1 cellular context compared by ENCODE assay signal in genomic region chr3:156826144-156826895, GRCh38.
TF ChIP-seq lines count a peak whose summit lies in the region.

LEKR1 (plus strand) TSS chr3:156826353; CDS start chr3:156829330, 2,977 bp downstream.

TF ChIP-seq in GM12878, 131 proteins besides CTCF, POLR2A, EP300 and RAD21 (continued from another document and continues in another):
- TF ChIP-seq ZBTB4 (CRISPR knock-in tag; IDR thresholded peaks at IDR 0.05): no peak
- peak; percentile 59; the same call in 1 of the 2 replicates for TF ChIP-seq MXI1 (IDR thresholded peaks at IDR 0.05; ENCODE audit: low read depth, low read length)
- TF ChIP-seq TCF7 (IDR thresholded peaks at IDR 0.05; ENCODE audit: borderline replicate concordance): no peak
- TF ChIP-seq SIN3A (IDR thresholded peaks at IDR 0.05; ENCODE audit: low read depth, low read length): peak; percentile 57
- TF ChIP-seq ZBED1 (IDR thresholded peaks at IDR 0.05; ENCODE audit: borderline replicate concordance): no peak
- no peak for TF ChIP-seq CEBPB (IDR thresholded peaks at IDR 0.05; ENCODE audit: borderline replicate concordance in 1 of 2, low read depth in 2 of 2, low read length in 2 of 2)
- no peak for TF ChIP-seq POU2F2 (IDR thresholded peaks at IDR 0.05; ENCODE audit: borderline replicate concordance, low read depth, low read length)
- TF ChIP-seq ZNF217 (IDR thresholded peaks at IDR 0.05): no peak; the same call in 1 of the 2 replicates
- TF ChIP-seq EED (IDR thresholded peaks at IDR 0.05; ENCODE audit: low read depth): peak; percentile 59
- TF ChIP-seq MTA2 (IDR thresholded peaks at IDR 0.05; ENCODE audit: low read depth): peak; percentile 57; the same call in 1 of the 2 replicates
- no peak for TF ChIP-seq SUZ12 (IDR thresholded peaks at IDR 0.05; ENCODE audit: unreplicated experiment)
- TF ChIP-seq ZNF622 (IDR thresholded peaks at IDR 0.05): no peak
- peak; percentile 72 to 74 for TF ChIP-seq EGR1 (IDR thresholded peaks at IDR 0.05; ENCODE audit: borderline replicate concordance in 1 of 2, low read depth in 2 of 2, low read length in 2 of 2)
- no peak for TF ChIP-seq ZBTB33 (IDR thresholded peaks at IDR 0.05)
- no peak for TF ChIP-seq TCF12 (IDR thresholded peaks at IDR 0.05; ENCODE audit: low read depth, low read length)
- peak; percentile 16; the same call in 1 of the 2 replicates for TF ChIP-seq PAX5 (IDR thresholded peaks at IDR 0.05; ENCODE audit: borderline replicate concordance, low read depth, low read length)
- peak; percentile 50; the same call in 1 of the 2 replicates for TF ChIP-seq POLR2AphosphoS5 (IDR thresholded peaks at IDR 0.05; ENCODE audit: low read length)
- peak; percentile 94 for TF ChIP-seq IKZF1 (conservative IDR thresholded peaks at IDR 0.05)
- no peak for TF ChIP-seq ZBTB40 (IDR thresholded peaks at IDR 0.05; ENCODE audit: borderline replicate concordance)
- no peak; the same call in 1 of the 2 replicates for TF ChIP-seq POLR2AphosphoS2 (IDR thresholded peaks at IDR 0.05; ENCODE audit: low read depth, low read length)
- no peak for TF ChIP-seq IRF4 (IDR thresholded peaks at IDR 0.05; ENCODE audit: low read depth, low read length)
- TF ChIP-seq RB1 (IDR thresholded peaks at IDR 0.05; ENCODE audit: borderline replicate concordance): no peak
- no peak for TF ChIP-seq SIX5 (IDR thresholded peaks at IDR 0.05; ENCODE audit: low read depth, low read length, severe bottlenecking)
- no peak for TF ChIP-seq CHD2 (IDR thresholded peaks at IDR 0.05; ENCODE audit: borderline replicate concordance, low read depth, low read length)
- no peak; the same call in 1 of the 2 replicates for TF ChIP-seq YY1 (IDR thresholded peaks at IDR 0.05; ENCODE audit: low read depth, low read length)
- TF ChIP-seq STAT3 (IDR thresholded peaks at IDR 0.05; ENCODE audit: low read depth, low read length): no peak
- 0 out of 2 replicates have a peak, but pooled peaks have one; percentile 41 for TF ChIP-seq ASH2L (IDR thresholded peaks at IDR 0.05; ENCODE audit: borderline replicate concordance, low read depth)
- TF ChIP-seq ATF2 (IDR thresholded peaks at IDR 0.05; ENCODE audit: low read length): no peak
- no peak for TF ChIP-seq ZBTB11 (CRISPR knock-in tag; IDR thresholded peaks at IDR 0.05)
- no peak for TF ChIP-seq PAX8 (IDR thresholded peaks at IDR 0.05)
- no peak; the same call in none of the 2 replicates for TF ChIP-seq BCL11A (IDR thresholded peaks at IDR 0.05; ENCODE audit: low read depth, low read length)
- TF ChIP-seq FOXM1 (IDR thresholded peaks at IDR 0.05; ENCODE audit: low read depth, low read length): no peak
- TF ChIP-seq ZNF24 (IDR thresholded peaks at IDR 0.05): no peak
- TF ChIP-seq PRDM15 (CRISPR knock-in tag; IDR thresholded peaks at IDR 0.05): no peak
- no peak; the same call in 1 of the 2 replicates for TF ChIP-seq MLLT1 (IDR thresholded peaks at IDR 0.05)
- no peak; the same call in 1 of the 2 replicates for TF ChIP-seq RFX5 (IDR thresholded peaks at IDR 0.05; ENCODE audit: low read depth, low read length)
- TF ChIP-seq JUNB (IDR thresholded peaks at IDR 0.05): no peak
- peak; percentile 64; the same call in 1 of the 2 replicates for TF ChIP-seq MAX (IDR thresholded peaks at IDR 0.05; ENCODE audit: low read depth, low read length)
